ENCODE assay signal across 21 cellular contexts in the genomic region with DNA sequence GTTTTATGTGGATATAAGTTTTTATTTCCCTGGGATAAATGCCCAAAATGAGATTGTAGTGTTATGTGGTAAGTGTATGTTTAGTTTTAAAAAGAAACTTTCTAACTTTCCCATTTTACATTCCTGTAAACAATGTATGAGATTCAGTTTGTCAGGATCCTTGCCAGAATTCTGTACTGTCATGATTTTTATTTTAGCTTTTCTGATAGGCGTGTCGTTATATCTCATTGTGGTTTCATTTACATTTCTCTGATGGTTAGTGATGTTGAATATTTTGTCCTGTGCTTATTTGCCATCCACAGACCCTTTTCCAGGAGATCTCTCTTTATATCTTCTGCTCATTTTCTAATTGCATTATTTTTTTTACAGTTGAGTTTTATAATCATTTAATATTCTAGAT.
A peak's percentile ranks its signal among the peaks of the same experiment; 100 is the strongest.
DNase-seq lines count a peak whose midpoint lies in the region; ATAC-seq and TF ChIP-seq lines count a peak whose summit lies in the region.
"Had no signal": no experiment of that assay in that cellular context is flagged by ENCODE, and none has a peak within 500 bp of the region (broad histone marks: within the 10 kb centered on the region; RNA-seq: fewer than 3 reads in every experiment).

No MANE protein-coding gene starts in this region.

- TF ChIP-seq CTCF in PC-9 (conservative IDR thresholded peaks at IDR 0.05) (no peak), progenitor cell of endocrine pancreas (IDR thresholded peaks at IDR 0.05; ENCODE audit: unreplicated experiment) (no peak)

- peak overlapping the region; percentile 62 for H3K4me3 ChIP-seq in PC-9

- no peaks in the 10 kb centered on the region for H3K9me2 ChIP-seq in PC-9 (ENCODE audit: insufficient read depth)

- H3K79me2 ChIP-seq in PC-9 (ENCODE audit: low read depth): no peaks in the 10 kb centered on the region

- H3K4me1 Mint-ChIP-seq in progenitor cell of endocrine pancreas (ENCODE audit: low read depth): no peaks in the 10 kb centered on the region
- H3K4me1 Mint-ChIP-seq: B cell, CD14-positive monocyte, T-cell had no signal

- peak overlapping the region; percentile 81 for H2AFZ ChIP-seq in PC-9

- CTCF ChIA-PET in PC-9 (lab: Charles Lee): no interaction called here

- no peaks in the 10 kb centered on the region for H3K4me1 ChIP-seq in PC-9 (replicated peaks; ENCODE audit: insufficient read depth)

- intact Hi-C loops in PC-9 (cut with micrococcal nuclease; ENCODE audit: unreplicated experiment): no loop called here

- no peaks in the 10 kb centered on the region for H3F3A ChIP-seq in PC-9 (ENCODE audit: insufficient read depth, low read depth)

- H3K27ac ChIP-seq in PC-9: 0 out of 2 replicates have a peak overlapping the region, but pooled peaks have one; percentile 35
- H3K27ac ChIP-seq: KMS-11, RWPE1 had no signal

- H3K4me2 ChIP-seq in PC-9: peak overlapping the region; percentile 79
- H3K4me2 ChIP-seq: KMS-11 had no signal

- no peaks in the 10 kb centered on the region for H3K9me3 ChIP-seq in PC-9 (ENCODE audit: insufficient read depth, low read depth)

- H3K27ac Mint-ChIP-seq in progenitor cell of endocrine pancreas: peak overlapping the region; percentile 22
- H3K27ac Mint-ChIP-seq: B cell, CD14-positive monocyte, T-cell had no signal

- no peaks in the 10 kb centered on the region for H3K27me3 ChIP-seq in PC-9 (ENCODE audit: insufficient read depth, low read depth)

- H3K36me3 ChIP-seq in PC-9 (ENCODE audit: low read depth): no peaks in the 10 kb centered on the region

- H3K9me3 Mint-ChIP-seq in progenitor cell of endocrine pancreas (ENCODE audit: low read depth): peaks cover 28% of the 10 kb centered on the region

- POLR2A ChIA-PET in PC-9 (lab: Charles Lee; ENCODE audit: unreplicated experiment): no interaction called here

- no peak for ATAC-seq in GM19328 (IDR thresholded peaks at IDR 0.05; ENCODE audit: unreplicated experiment)
- ATAC-seq: SK-N-SH treated with all-trans-retinoic acid at 6 μM for 48 hours, T-cell had no signal

- H3K4me3 Mint-ChIP-seq in progenitor cell of endocrine pancreas (ENCODE audit: low read depth): peak overlapping the region; percentile 55
- H3K4me3 Mint-ChIP-seq: B cell, CD14-positive monocyte, T-cell had no signal

- BruUV-seq in PC-9 (replicated peaks; lab: Mats Ljungman, UMichigan): TSS peak; percentile 33

- no peaks in the 10 kb centered on the region for H4K20me1 ChIP-seq in PC-9 (ENCODE audit: insufficient read depth)

- peaks cover 2% of the 10 kb centered on the region for H3K36me3 Mint-ChIP-seq in progenitor cell of endocrine pancreas (ENCODE audit: insufficient read depth)
- H3K36me3 Mint-ChIP-seq: CD14-positive monocyte, T-cell had no signal

- no peaks in the 10 kb centered on the region for H3K27me3 Mint-ChIP-seq in progenitor cell of endocrine pancreas
- H3K27me3 Mint-ChIP-seq: B cell, T-cell had no signal

- DNase-seq in NCI-H510A treated with DMSO at 0.1 percent for 48 hours (lab: John Stamatoyannopoulos, UW): peak; percentile 57
- DNase-seq in NCI-H510A (lab: John Stamatoyannopoulos, UW): no peak
- peak; percentile 50 for DNase-seq in NCI-H146 treated with DMSO at 0.1 percent for 48 hours (lab: John Stamatoyannopoulos, UW; ENCODE audit: unreplicated experiment)
- DNase-seq in PC-9: no peak
- no peak for DNase-seq in progenitor cell of endocrine pancreas (ENCODE audit: low spot score, unreplicated experiment)
- no peak for DNase-seq in stimulated activated CD4-positive, alpha-beta T cell treated with anti-CD3 and anti-CD28 coated beads, Interleukin-4, amount 100 ng/mL, for 24 hours
- no peak for DNase-seq in GF-D8 (lab: John Stamatoyannopoulos, UW)
- DNase-seq: DMS79 treated with DMSO at 0.1 percent for 48 hours, IMR-90, MV-4-11, NCI-H1105 treated with DMSO at 0.1 percent for 48 hours, NCI-H1694 treated with DMSO at 0.1 percent for 48 hours, NCI-H2227 treated with DMSO at 0.1 percent for 48 hours, NCI-H524, T-cell had no signal

Comparison
In these comparisons a context has a peak if more than half of its experiments do, and no peak if none do; other contexts are left out.
1. DNase-seq: peak in NCI-H510A treated with DMSO at 0.1 percent for 48 hours (single experiment) and NCI-H146 treated with DMSO at 0.1 percent for 48 hours (single experiment); none in NCI-H510A (single experiment), PC-9 (0 of 2), progenitor cell of endocrine pancreas (single experiment), stimulated activated CD4-positive, alpha-beta T cell treated with anti-CD3 and anti-CD28 coated beads, Interleukin-4, amount 100 ng/mL, for 24 hours (single experiment) and GF-D8 (single experiment).